ENCODE assay signal across 8 cellular contexts in the genomic region with DNA sequence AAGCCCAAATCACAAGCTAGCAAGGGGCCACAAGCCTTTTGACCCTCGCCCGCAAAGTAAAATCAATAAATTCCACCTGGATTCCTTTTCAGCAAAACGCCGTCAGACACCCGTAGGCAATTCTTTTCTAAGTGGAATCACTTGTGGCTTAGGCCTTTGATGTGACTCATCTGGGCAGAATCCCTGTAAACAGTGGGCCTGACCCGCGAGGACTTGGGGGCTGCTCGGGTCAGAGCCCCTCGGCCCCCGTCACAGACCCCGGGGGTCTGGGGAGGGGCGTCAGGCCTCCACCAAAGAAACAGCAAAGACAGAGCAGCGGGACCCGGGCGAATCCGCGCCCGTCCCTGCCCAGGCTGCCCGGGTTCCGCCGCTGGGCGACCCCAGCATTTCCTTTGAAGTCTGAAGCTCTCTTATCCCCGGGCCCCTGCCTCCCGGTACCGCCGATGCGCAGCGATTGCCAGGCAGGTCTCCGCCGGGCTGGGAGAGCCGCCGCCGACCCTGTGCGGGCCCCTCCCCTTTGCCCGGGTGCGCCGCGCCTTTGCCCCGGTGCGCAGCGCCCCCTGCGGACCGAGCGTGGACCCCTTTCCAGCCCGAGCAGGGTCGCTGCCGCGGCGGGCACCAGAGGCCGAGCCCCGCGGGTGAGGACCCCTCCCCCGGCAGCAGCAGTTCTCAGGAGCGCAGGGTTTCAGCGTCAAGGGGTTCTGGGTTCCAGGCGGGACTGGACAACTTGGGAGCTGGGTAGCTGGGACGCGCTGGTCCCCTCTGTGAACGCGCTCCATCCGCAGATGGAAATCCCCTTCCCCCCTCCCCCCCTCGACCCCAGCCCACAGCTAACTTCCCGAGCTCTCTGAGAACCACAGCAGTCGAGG.
A peak's percentile ranks its signal among the peaks of the same experiment; 100 is the strongest.
DNase-seq lines count a peak whose midpoint lies in the region; ATAC-seq and TF ChIP-seq lines count a peak whose summit lies in the region.

No MANE protein-coding gene starts in this region.

- H3K36me3 ChIP-seq in BE2C (no peaks in the 10 kb centered on the region), iPS-18a (ENCODE audit: control insufficient read depth, low read depth, low read length) (no peaks in the 10 kb centered on the region)

- no peaks in the 10 kb centered on the region for H3K36me3 Mint-ChIP-seq in activated naive CD4-positive, alpha-beta T cell treated with anti-CD3 and anti-CD28 coated beads for 36 hours (ENCODE audit: low read depth)

- ATAC-seq in GM19397 (IDR thresholded peaks at IDR 0.05; ENCODE audit: unreplicated experiment) (no peak), GM19467 (IDR thresholded peaks at IDR 0.05; ENCODE audit: unreplicated experiment) (no peak)

- no peaks in the 10 kb centered on the region for H3K9me3 Mint-ChIP-seq in activated naive CD4-positive, alpha-beta T cell treated with anti-CD3 and anti-CD28 coated beads for 36 hours

- H3K4me1 Mint-ChIP-seq in activated naive CD4-positive, alpha-beta T cell treated with anti-CD3 and anti-CD28 coated beads for 36 hours (ENCODE audit: low read depth), result peaks cover 10% of the 10 kb centered on the region

- intact Hi-C loops in activated naive CD4-positive, alpha-beta T cell treated with anti-CD3 and anti-CD28 coated beads for 36 hours (cut with micrococcal nuclease), result no loop called here

- H3K9me3 ChIP-seq in BE2C (no peaks in the 10 kb centered on the region), iPS-18a (ENCODE audit: control insufficient read depth, low read depth, low read length) (no peaks in the 10 kb centered on the region)

- H3K9ac ChIP-seq in iPS-18a (ENCODE audit: low read length), result no peak overlapping the region

- H3K27me3 ChIP-seq in BE2C, result no peaks in the 10 kb centered on the region
- H3K27me3 ChIP-seq in iPS-18a (ENCODE audit: control insufficient read depth, insufficient read depth, low read length), result peaks cover 13% of the 10 kb centered on the region

- peaks cover 2% of the 10 kb centered on the region for H3K27me3 Mint-ChIP-seq in activated naive CD4-positive, alpha-beta T cell treated with anti-CD3 and anti-CD28 coated beads for 36 hours (ENCODE audit: low read depth)

- H3K4me3 ChIP-seq in BE2C (ENCODE audit: low read depth, low read length) (peak overlapping the region; percentile 36), iPS-18a (ENCODE audit: low read length) (peak overlapping the region; percentile 47)

- no peak overlapping the region for H3K27ac Mint-ChIP-seq in activated naive CD4-positive, alpha-beta T cell treated with anti-CD3 and anti-CD28 coated beads for 36 hours

- peak; percentile 43 for TF ChIP-seq CTCF in BE2C (IDR thresholded peaks at IDR 0.05; ENCODE audit: low read depth, low read length)

- CTCF ChIA-PET in activated naive CD4-positive, alpha-beta T cell treated with anti-CD3 and anti-CD28 coated beads for 36 hours (lab: Charles Lee), result interaction anchor here (0.6 to 3.0 kb wide), 12 partner anchors 11 to 138 kb away, joined by 3 to 12 read pairs (median 4); no protein-coding TSS in a partner anchor

- peak overlapping the region; percentile 47 for H3K4me3 Mint-ChIP-seq in activated naive CD4-positive, alpha-beta T cell treated with anti-CD3 and anti-CD28 coated beads for 36 hours

- H3K4me1 ChIP-seq in BE2C, result no peaks in the 10 kb centered on the region
- peaks cover 4% of the 10 kb centered on the region for H3K4me1 ChIP-seq in iPS-18a (ENCODE audit: control insufficient read depth, low read depth, low read length)

- no peak overlapping the region for H3K27ac ChIP-seq in iPS-18a (ENCODE audit: low read length)

- DNase-seq in BE2C, result peak; percentile 68
- DNase-seq in NAMALWA (ENCODE audit: low spot score), result peak; percentile 21
- peak; percentile 60 for DNase-seq in activated naive CD4-positive, alpha-beta T cell treated with anti-CD3 and anti-CD28 coated beads for 36 hours
- peak; percentile 25 to 47 for DNase-seq in stimulated activated CD4-positive, alpha-beta T cell treated with anti-CD3 and anti-CD28 coated beads, Interleukin-4, amount 100 ng/mL, for 48 hours (ENCODE audit: low read depth in 2 of 2)
- no peak for DNase-seq in DMS 273 (lab: John Stamatoyannopoulos, UW; ENCODE audit: unreplicated experiment)
